In the genomic region with DNA sequence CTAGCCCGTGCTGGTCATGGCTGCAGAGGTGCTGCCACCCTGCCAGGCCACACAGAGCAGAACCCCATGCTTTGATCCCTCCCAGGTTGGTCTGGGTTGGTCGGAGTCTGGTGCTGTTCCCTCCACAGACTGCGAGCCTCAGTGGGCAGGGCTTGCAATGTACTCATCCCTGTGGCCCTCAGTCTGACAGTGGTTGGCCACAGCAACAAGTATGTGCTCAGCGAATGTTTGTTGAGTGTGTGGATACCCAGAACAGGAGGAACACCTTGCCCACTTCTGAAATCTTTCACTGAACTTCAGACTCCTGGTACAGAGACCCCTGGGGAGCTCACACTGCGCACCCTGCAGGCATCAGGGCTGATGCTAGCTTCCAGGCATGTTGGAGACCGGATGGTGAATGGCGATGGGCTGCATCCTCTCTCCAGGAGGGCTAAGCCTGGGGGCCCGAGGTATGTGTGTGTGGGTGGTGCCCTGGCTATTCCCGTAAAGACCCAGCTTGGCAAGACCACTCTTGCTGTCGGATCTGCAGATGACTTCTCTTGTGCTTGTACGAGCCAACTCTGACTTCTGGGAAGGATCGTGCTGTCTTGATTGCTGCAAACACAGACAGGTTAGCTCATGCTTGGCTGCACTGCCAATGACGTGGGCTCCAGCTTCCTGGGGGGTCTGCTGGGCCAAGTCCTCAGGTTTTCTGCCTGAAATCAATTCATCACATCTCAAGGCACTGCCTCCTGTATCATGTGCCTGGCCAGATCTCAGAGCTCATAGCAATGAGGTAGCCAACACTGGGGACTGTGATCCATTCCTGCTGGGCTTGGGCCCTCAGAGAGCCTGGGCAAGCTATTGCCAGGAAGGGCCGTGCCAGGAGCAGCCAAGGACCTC, we compare ENCODE assay signal across 1 cellular context.
TF ChIP-seq lines count a peak whose summit lies in the region.

No MANE protein-coding gene starts in this region.

TF ChIP-seq in HepG2, 621 proteins besides CTCF, POLR2A, EP300 and RAD21:
- no peak for TF ChIP-seq ZUFSP (CRISPR knock-in tag; IDR thresholded peaks at IDR 0.05; ENCODE audit: borderline replicate concordance)
- no peak for TF ChIP-seq JUNB (CRISPR knock-in tag; IDR thresholded peaks at IDR 0.05; ENCODE audit: borderline replicate concordance)
- TF ChIP-seq HOXA5 (CRISPR knock-in tag; IDR thresholded peaks at IDR 0.05), result no peak
- TF ChIP-seq AHR (CRISPR knock-in tag; IDR thresholded peaks at IDR 0.05), result 0 out of 2 replicates have a peak, but pooled peaks have one; percentile 35
- TF ChIP-seq ZNF644 (CRISPR knock-in tag; IDR thresholded peaks at IDR 0.05; ENCODE audit: low read depth), result no peak
